9 cellular contexts compared by ENCODE assay signal in genomic region chr5:17317499-17317898, GRCh38.
DNase-seq lines count a peak whose midpoint lies in the region; ATAC-seq, FAIRE-seq and TF ChIP-seq lines count a peak whose summit lies in the region.
"Had no signal": no experiment of that assay in that cellular context is flagged by ENCODE, and none has a peak within 500 bp of the region (broad histone marks: within the 10 kb centered on the region; RNA-seq: fewer than 3 reads in every experiment).

No MANE protein-coding gene starts in this region.

- H3K36me3 Mint-ChIP-seq in astrocyte (ENCODE audit: low read depth, unreplicated experiment), result no peaks in the 10 kb centered on the region
- H3K36me3 Mint-ChIP-seq in immature natural killer cell, result peaks cover 0 to 3% (median 0%) of the 10 kb centered on the region in 3 donors

- FAIRE-seq in GM12892 (lab: Jason Lieb, UNC) (no peak), astrocyte (lab: Jason Lieb, UNC) (no peak)

- peaks cover 18% of the 10 kb centered on the region for H3K4me1 ChIP-seq in astrocyte (ENCODE audit: insufficient read depth, low read length)

- ATAC-seq in GM21723 (IDR thresholded peaks at IDR 0.05; ENCODE audit: unreplicated experiment) (peak; percentile 41), HG03460 (IDR thresholded peaks at IDR 0.05; ENCODE audit: unreplicated experiment) (peak; percentile 42)

- no peak for TF ChIP-seq CTCF in astrocyte (IDR thresholded peaks at IDR 0.05; ENCODE audit: insufficient read depth, low read depth, low read length)

- no peaks in the 10 kb centered on the region for H3K9me3 Mint-ChIP-seq in astrocyte (ENCODE audit: unreplicated experiment)
- peaks cover 3 to 21% (median 14%) of the 10 kb centered on the region in 6 donors for H3K9me3 Mint-ChIP-seq in immature natural killer cell

- H3K9ac ChIP-seq in astrocyte (ENCODE audit: low read length), result no peak overlapping the region

- peaks cover 19% of the 10 kb centered on the region for H3K4me1 Mint-ChIP-seq in astrocyte (ENCODE audit: low read depth, unreplicated experiment)
- H3K4me1 Mint-ChIP-seq in immature natural killer cell, result no peaks in the 10 kb centered on the region

- H3K27ac Mint-ChIP-seq in astrocyte (ENCODE audit: unreplicated experiment) (no peak overlapping the region), immature natural killer cell (no peak overlapping the region)

- no peak overlapping the region for H3K4me3 ChIP-seq in astrocyte (ENCODE audit: insufficient read depth, low read depth, low read length)

- no peak overlapping the region for H3K4me2 ChIP-seq in astrocyte (ENCODE audit: low read length)

- H3K27me3 Mint-ChIP-seq in astrocyte (ENCODE audit: low read depth, unreplicated experiment), result no peaks in the 10 kb centered on the region
- no peaks in the 10 kb centered on the region for H3K27me3 Mint-ChIP-seq in immature natural killer cell (ENCODE audit: low read depth in 3 of 3)

- no peaks in the 10 kb centered on the region for H3K79me2 ChIP-seq in astrocyte (ENCODE audit: insufficient read depth, low read length)

- H3K4me3 Mint-ChIP-seq in astrocyte (ENCODE audit: unreplicated experiment), result peak overlapping the region; percentile 52
- no peak overlapping the region for H3K4me3 Mint-ChIP-seq in immature natural killer cell

- H3K27ac ChIP-seq in astrocyte (ENCODE audit: low read depth, low read length), result no peak overlapping the region

- no peaks in the 10 kb centered on the region for H3K36me3 ChIP-seq in astrocyte (ENCODE audit: insufficient read depth, low read length)

- no peaks in the 10 kb centered on the region for H4K20me1 ChIP-seq in astrocyte (ENCODE audit: insufficient read depth, low read length)

- no peaks in the 10 kb centered on the region for H3K27me3 ChIP-seq in astrocyte (ENCODE audit: insufficient read depth, low read length)

- H3K9me3 ChIP-seq in astrocyte (ENCODE audit: insufficient read depth, low read depth, low read length), result no peaks in the 10 kb centered on the region

- H2AFZ ChIP-seq in astrocyte (ENCODE audit: low read depth, low read length), result no peak overlapping the region

- DNase-seq in GM12892 (ENCODE audit: insufficient read length) (no peak), astrocyte (ENCODE audit: low read depth) (no peak), NCI-H2107 treated with DMSO at 0.1 percent for 48 hours (lab: John Stamatoyannopoulos, UW; ENCODE audit: unreplicated experiment) (no peak), NCI-H82 (lab: John Stamatoyannopoulos, UW) (no peak), immature natural killer cell (no peak), SK-N-DZ (ENCODE audit: low spot score) (no peak)
- DNase-seq: DND-41 had no signal

- TF ChIP-seq POLR2A in GM12892 (IDR thresholded peaks at IDR 0.05; ENCODE audit: low read depth, low read length), result 0 out of 2 replicates have a peak, but pooled peaks have one; percentile 22
